Comparison of ENCODE assay signal across 2 cellular contexts in genomic region chr12:31309279-31309678, GRCh38.
TF ChIP-seq lines count a peak whose summit lies in the region.

No MANE protein-coding gene starts in this region.

TF ChIP-seq in HepG2, 621 proteins besides CTCF, POLR2A, EP300 and RAD21:
- TF ChIP-seq RBM22 (optimal IDR thresholded peaks at IDR 0.05; ENCODE audit: low read length), result peak; percentile 64
- no peak for TF ChIP-seq MEF2D (CRISPR knock-in tag; IDR thresholded peaks at IDR 0.05)

TF ChIP-seq in HEK293, 187 proteins besides CTCF, POLR2A, EP300 and RAD21:
- TF ChIP-seq ZNF830 (tag by site-specific recombination; IDR thresholded peaks at IDR 0.05; ENCODE audit: low read depth) (no peak), ZNF394 (tag by site-specific recombination; IDR thresholded peaks at IDR 0.05; ENCODE audit: borderline replicate concordance) (peak; percentile 74; the same call in 1 of the 2 replicates), PRDM4 (tag by site-specific recombination; IDR thresholded peaks at IDR 0.05) (peak; percentile 53; the same call in 1 of the 2 replicates), ZNF266 (tag by site-specific recombination; IDR thresholded peaks at IDR 0.05; ENCODE audit: low read depth) (no peak)
